ENCODE assay signal across 8 cellular contexts in the genomic region with DNA sequence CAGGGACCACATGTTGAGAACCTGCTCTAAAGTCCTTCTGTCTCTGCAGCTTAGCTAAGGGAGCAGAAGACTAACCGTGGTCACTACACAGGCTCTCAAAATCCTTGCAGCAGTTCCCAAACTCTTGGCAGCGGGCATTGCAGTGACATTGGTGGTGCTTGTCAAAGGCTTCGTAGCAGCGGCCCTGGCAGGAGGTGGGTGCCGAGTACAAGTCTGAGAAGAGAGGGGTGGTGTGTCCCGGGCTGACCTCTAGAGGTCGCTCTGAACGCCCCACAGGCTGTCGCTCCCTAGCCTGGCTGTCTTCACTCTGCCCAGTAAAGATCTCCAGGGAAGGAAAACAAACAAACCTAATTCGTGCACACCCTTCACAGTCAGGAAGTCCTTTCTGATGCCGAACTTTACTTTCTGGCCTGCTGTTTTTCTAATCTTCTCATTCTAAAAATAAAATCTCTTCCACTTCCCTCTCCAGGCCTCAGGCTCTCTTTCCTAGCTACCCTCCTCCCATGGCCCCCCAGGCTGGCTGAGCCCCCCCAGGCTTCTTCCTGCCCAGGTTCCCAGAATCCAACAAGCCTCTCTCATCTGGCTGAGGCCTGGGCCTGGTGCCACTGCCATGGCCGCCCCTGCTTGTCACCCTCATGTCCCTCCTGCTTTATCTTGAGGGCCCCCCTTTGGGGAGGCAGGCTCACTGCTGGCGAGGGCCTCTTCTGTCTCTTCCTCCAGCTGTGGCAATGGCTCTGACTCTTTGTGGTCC. TPM values are rescaled to one million over a fixed set of nuclear protein-coding genes. Genes with fewer than 3 reads are reported as not detected.
DNase-seq lines count a peak whose midpoint lies in the region; ATAC-seq and TF ChIP-seq lines count a peak whose summit lies in the region.

No MANE protein-coding gene starts in this region.

- no peaks in the 10 kb centered on the region for H3K9me3 Mint-ChIP-seq in CD4-positive, alpha-beta T cell
- no peaks in the 10 kb centered on the region for H3K9me3 Mint-ChIP-seq in mesothelial cell of epicardium

- H3K27me3 ChIP-seq in CD4-positive, alpha-beta T cell (ENCODE audit: control insufficient read depth, insufficient read depth, low read length), result no peaks in the 10 kb centered on the region

- POLR2A ChIA-PET in CD4-positive, alpha-beta T cell (lab: Charles Lee), result interaction anchor here (0.6 to 1.9 kb wide), 6 partner anchors 10 to 703 kb away, joined by 3 to 4 read pairs (median 3); no protein-coding TSS in a partner anchor

- no peaks in the 10 kb centered on the region for H3K27me3 Mint-ChIP-seq in CD4-positive, alpha-beta T cell
- no peaks in the 10 kb centered on the region for H3K27me3 Mint-ChIP-seq in mesothelial cell of epicardium (ENCODE audit: low read depth)

- H3K9me3 ChIP-seq in CD4-positive, alpha-beta T cell (ENCODE audit: control insufficient read depth, low read length), result no peaks in the 10 kb centered on the region

- H3K27ac Mint-ChIP-seq in CD4-positive, alpha-beta T cell, result peak overlapping the region; percentile 89
- peak overlapping the region; percentile 84 for H3K27ac Mint-ChIP-seq in mesothelial cell of epicardium

- DNase-seq in CD4-positive, alpha-beta T cell, result peak; percentile 26 to 66 (median 43)
- peak; percentile 80 for DNase-seq in NCI-H748 (lab: John Stamatoyannopoulos, UW; ENCODE audit: unreplicated experiment)
- DNase-seq in activated T-cell treated with anti-CD3 and anti-CD28 coated beads for 4 hours, result peak; percentile 19
- peak; percentile 78 to 80 for DNase-seq in erythroblast (lab: John Stamatoyannopoulos, UW)
- peak; percentile 52 to 77 for DNase-seq in mesothelial cell of epicardium (ENCODE audit: low spot score in 2 of 2, unreplicated experiment in 2 of 2)
- peak; percentile 60 for DNase-seq in stimulated activated naive CD8-positive, alpha-beta T cell treated with anti-CD3 and anti-CD28 coated beads, Interleukin-15, Interleukin-2, amounts not matched to agents 100 U/mL and 50 U/mL, for 24 hours

- H3K4me3 Mint-ChIP-seq in CD4-positive, alpha-beta T cell, result peak overlapping the region; percentile 16
- no peak overlapping the region for H3K4me3 Mint-ChIP-seq in mesothelial cell of epicardium

- CTCF ChIA-PET in CD4-positive, alpha-beta T cell (lab: Charles Lee), result interaction anchor here (0.8 to 2.7 kb wide), 7 partner anchors 11 to 121 kb away, joined by 3 to 8 read pairs (median 3); partner anchors contain the start of gene RPAP3

- no peaks in the 10 kb centered on the region for H3K36me3 Mint-ChIP-seq in CD4-positive, alpha-beta T cell (ENCODE audit: low read depth)
- no peaks in the 10 kb centered on the region for H3K36me3 Mint-ChIP-seq in mesothelial cell of epicardium

- ATAC-seq in CD4-positive, alpha-beta T cell (ENCODE audit: poor library complexity), result peak; percentile 94
- ATAC-seq in HG03095 (IDR thresholded peaks at IDR 0.05; ENCODE audit: unreplicated experiment), result peak; percentile 50
- ATAC-seq in stimulated activated naive CD8-positive, alpha-beta T cell treated with anti-CD3 and anti-CD28 coated beads, Interleukin-15, Interleukin-2, amounts not matched to agents 100 U/mL and 50 U/mL, for 24 hours, result peak; percentile 30
- no peak for ATAC-seq in HG02623 (IDR thresholded peaks at IDR 0.05; ENCODE audit: unreplicated experiment)

- no peak for TF ChIP-seq POLR2A in erythroblast (IDR thresholded peaks at IDR 0.05; ENCODE audit: low read length)

- intact Hi-C loops in CD4-positive, alpha-beta T cell (cut with DNase I, micrococcal nuclease), result loop anchor here (5.0 to 10.0 kb wide), 5 partner anchors 230 to 897 kb away; partner anchors contain the start of genes TMEM106C (in 1 of the 2) and ZNF641 (in 1 of the 2)

- peak; percentile 62 for TF ChIP-seq CTCF in CD4-positive, alpha-beta T cell (IDR thresholded peaks at IDR 0.05)
- peak; percentile 57 for TF ChIP-seq CTCF in mesothelial cell of epicardium (IDR thresholded peaks at IDR 0.05; ENCODE audit: unreplicated experiment)

- H3K27ac ChIP-seq in CD4-positive, alpha-beta T cell (ENCODE audit: low read depth, low read length), result no peak overlapping the region

- peaks cover 36% of the 10 kb centered on the region for H3K4me1 Mint-ChIP-seq in CD4-positive, alpha-beta T cell (ENCODE audit: low read depth)
- H3K4me1 Mint-ChIP-seq in mesothelial cell of epicardium, result peaks cover 30% of the 10 kb centered on the region

RNA-seq across cellular contexts. Expression of gene ENDOU, which starts 7.7 kb away (rescaled TPM):
- total RNA-seq in CD4-positive, alpha-beta T cell, result not detected
- total RNA-seq in mesothelial cell of epicardium, result 0.11 to 0.51 TPM (median 0.29 TPM) in 3 replicates

RNA-seq across cellular contexts. Expression of gene RPAP3, which starts 11.8 kb away (rescaled TPM):
- total RNA-seq in CD4-positive, alpha-beta T cell, result 10 to 100 TPM; 24.6 to 26.4 TPM
- total RNA-seq in mesothelial cell of epicardium, result 36.8 to 40.4 TPM (median 39.6 TPM) in 3 replicates

RNA-seq across cellular contexts. Expression of gene RAPGEF3, which starts 41.1 kb away (rescaled TPM):
- total RNA-seq in CD4-positive, alpha-beta T cell, result under 1 TPM; 0.17 to 0.33 TPM
- total RNA-seq in mesothelial cell of epicardium, result 18.0 to 20.9 TPM (median 19.4 TPM) in 3 replicates

RNA-seq across cellular contexts. Expression of gene SLC48A1, which starts 55.4 kb away (rescaled TPM):
- total RNA-seq in CD4-positive, alpha-beta T cell, result 1 to 10 TPM; 4.5 to 5.8 TPM
- 25.3 to 27.7 TPM (median 27.0 TPM) in 3 replicates for total RNA-seq in mesothelial cell of epicardium

Comparison
In these comparisons a context has a peak if more than half of its experiments do, and no peak if none do; other contexts are left out.
1. DNase-seq: peak in every context shown above with its lines; median percentile 80 in NCI-H748; 79 in erythroblast; 64 in mesothelial cell of epicardium; 60 in stimulated activated naive CD8-positive, alpha-beta T cell treated with anti-CD3 and anti-CD28 coated beads, Interleukin-15, Interleukin-2, amounts not matched to agents 100 U/mL and 50 U/mL, for 24 hours; 43 in CD4-positive, alpha-beta T cell; 19 in activated T-cell treated with anti-CD3 and anti-CD28 coated beads for 4 hours.
2. RNA of gene RAPGEF3, which starts 41.1 kb away (total RNA-seq): 18.0 to 20.9 TPM in mesothelial cell of epicardium; 0.17 to 0.33 TPM in CD4-positive, alpha-beta T cell; every median in the first group is over 10 times any median in the second.